In genomic region chr4:53019485-53020382, GRCh38 we compare ENCODE assay signal across 1 cellular context.
TF ChIP-seq lines count a peak whose summit lies in the region.

No MANE protein-coding gene starts in this region.

TF ChIP-seq in PFSK-1, 5 proteins besides CTCF, POLR2A, EP300 and RAD21 (continued from another document):
- peak in 1 of 2 experiments; percentile 51; a peak in 1 of 4 replicates for TF ChIP-seq REST (IDR thresholded peaks at IDR 0.05; ENCODE audit: insufficient read depth in 1 of 2, low read depth in 2 of 2, low read length in 2 of 2)
- no peak for TF ChIP-seq TAF1 (IDR thresholded peaks at IDR 0.05; ENCODE audit: borderline replicate concordance, insufficient read depth, low read length)
